In the genomic region with DNA sequence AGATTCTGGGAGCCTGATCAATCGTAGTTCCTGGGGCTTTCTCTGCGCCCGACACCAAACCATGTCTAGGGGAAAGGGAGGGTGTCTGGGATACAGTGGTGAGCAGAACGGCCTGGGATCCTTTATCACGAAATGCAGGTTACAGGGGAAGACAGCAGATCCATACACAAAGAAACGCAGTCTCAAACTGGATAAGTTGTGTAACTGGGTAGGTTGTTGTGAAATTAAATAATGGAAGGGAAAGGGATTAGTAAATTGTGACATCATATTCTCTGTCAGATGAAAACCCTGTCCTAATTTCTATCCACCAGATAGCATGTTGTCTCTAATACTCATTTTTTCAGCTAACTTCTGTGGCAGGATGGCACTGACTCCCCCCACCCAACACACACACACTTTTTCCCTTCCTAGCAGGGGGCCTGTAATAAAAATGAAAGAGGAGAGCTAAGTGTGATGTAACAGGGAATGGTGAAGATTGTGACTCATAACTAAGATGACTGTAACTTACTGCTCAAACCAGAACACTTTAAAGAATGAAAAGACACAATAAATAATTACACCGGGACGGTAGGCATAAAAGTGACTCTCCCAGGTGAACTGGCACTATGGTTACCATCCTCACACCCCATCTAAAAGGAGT, we compare ENCODE assay signal across 8 cellular contexts. TPM values are rescaled to one million over a fixed set of nuclear protein-coding genes. Genes with fewer than 3 reads are reported as not detected.
DNase-seq lines count a peak whose midpoint lies in the region; ATAC-seq and FAIRE-seq lines count a peak whose summit lies in the region.

No MANE protein-coding gene starts in this region.

- peak overlapping the region; percentile 86 for H3K4me3 ChIP-seq in H7 (ENCODE audit: insufficient read depth, low read depth, low read length)

- H3K27me3 ChIP-seq in H7 (ENCODE audit: control insufficient read depth, insufficient read depth, low read length), result no peaks in the 10 kb centered on the region

- H3K36me3 ChIP-seq in H7 (replicated peaks; ENCODE audit: control insufficient read depth, insufficient read depth, low read length), result no peaks in the 10 kb centered on the region

- DNase-seq in H7, result no peak
- DNase-seq in RCC 7860 (ENCODE audit: low spot score), result peak; percentile 89
- no peak for DNase-seq in caudate nucleus (lab: John Stamatoyannopoulos, UW)
- DNase-seq in myocyte (ENCODE audit: low read depth), result peak; percentile 44
- peak; percentile 55 for DNase-seq in urothelium cell line (ENCODE audit: low spot score)
- no peak for DNase-seq in NCI-H82 treated with DMSO at 0.1 percent for 48 hours (lab: John Stamatoyannopoulos, UW; ENCODE audit: unreplicated experiment)

- peak overlapping the region; percentile 92 for H3K27ac ChIP-seq in caudate nucleus (ENCODE audit: low read depth, low read length)

- FAIRE-seq in RCC 7860 (lab: Jason Lieb, UNC) (peak; percentile 85), urothelium cell line (lab: Jason Lieb, UNC) (peak; percentile 56)

- ATAC-seq in GM19395 (IDR thresholded peaks at IDR 0.05; ENCODE audit: unreplicated experiment) (no peak), GM19463 (IDR thresholded peaks at IDR 0.05; ENCODE audit: unreplicated experiment) (no peak)

RNA-seq across cellular contexts. Expression of gene TRPC4AP, which starts 0.8 kb away (rescaled TPM):
- total RNA-seq in H7 (2014; rRNA removed; shearing (Covaris generic)), result 63.8 and 65.8 TPM in 2 replicates
- 61.0 and 61.9 TPM in 2 replicates for total RNA-seq in myocyte
- 67.8 TPM for polyA plus RNA-seq in myocyte (2012)

RNA-seq across cellular contexts. Expression of gene EDEM2, which starts 53.8 kb away (rescaled TPM):
- 26.8 and 36.8 TPM in 2 replicates for total RNA-seq in H7 (2014; rRNA removed; shearing (Covaris generic))
- 16.8 and 27.3 TPM in 2 replicates for total RNA-seq in myocyte
- polyA plus RNA-seq in myocyte (2012), result 25.9 TPM

Comparison
In these comparisons a context has a peak if more than half of its experiments do, and no peak if none do; other contexts are left out.
1. DNase-seq: peak in RCC 7860 (single experiment), myocyte (single experiment) and urothelium cell line (single experiment); none in H7 (single experiment), caudate nucleus (0 of 61) and NCI-H82 treated with DMSO at 0.1 percent for 48 hours (single experiment).